In the genomic region with DNA sequence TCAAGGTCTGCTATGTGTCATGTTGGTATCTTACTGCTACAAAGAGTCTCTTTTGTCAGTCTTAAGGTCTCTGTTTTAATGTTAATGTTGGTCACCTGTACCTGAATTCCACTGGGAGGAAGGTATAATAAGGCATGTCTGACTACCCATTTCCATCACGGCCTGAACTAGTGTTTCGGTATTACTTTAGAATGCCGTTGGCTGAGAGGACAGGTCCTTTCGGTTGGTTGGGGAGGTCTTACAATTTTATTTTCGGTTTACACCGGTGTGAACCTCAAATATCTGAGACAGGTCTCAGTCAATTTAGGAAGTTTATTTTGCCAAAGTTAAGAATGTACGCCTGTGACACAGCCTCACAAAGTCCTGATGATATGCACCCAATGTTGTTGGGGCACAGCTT, we compare ENCODE assay signal across 16 cellular contexts.
A peak's percentile ranks its signal among the peaks of the same experiment; 100 is the strongest.
DNase-seq lines count a peak whose midpoint lies in the region; ATAC-seq and TF ChIP-seq lines count a peak whose summit lies in the region.
"Had no signal": no experiment of that assay in that cellular context is flagged by ENCODE, and none has a peak within 500 bp of the region (broad histone marks: within the 10 kb centered on the region; RNA-seq: fewer than 3 reads in every experiment).

No MANE protein-coding gene starts in this region.

- H3K27me3 ChIP-seq in GM23338 (ENCODE audit: insufficient read depth) (no peaks in the 10 kb centered on the region), Loucy (ENCODE audit: insufficient read depth, low read length, poor library complexity, severe bottlenecking) (no peaks in the 10 kb centered on the region), hepatocyte (no peaks in the 10 kb centered on the region)
- H3K27me3 ChIP-seq: BLaER1 had no signal

- no peaks in the 10 kb centered on the region for H4K20me1 ChIP-seq in GM23338 (replicated peaks; ENCODE audit: insufficient read depth)
- H4K20me1 ChIP-seq in Loucy (ENCODE audit: insufficient read depth, low read length, poor library complexity, severe bottlenecking) = no peaks in the 10 kb centered on the region
- H4K20me1 ChIP-seq in hepatocyte (ENCODE audit: insufficient read depth, poor library complexity, severe bottlenecking) = no peaks in the 10 kb centered on the region
- H4K20me1 ChIP-seq: BLaER1 had no signal

- H2AFZ ChIP-seq in GM23338 (no peak overlapping the region), Loucy (ENCODE audit: low read length) (peak overlapping the region; percentile 55; the same call in 1 of the 2 replicates), hepatocyte (peak overlapping the region; percentile 22)

- no peak overlapping the region for H3K4me3 Mint-ChIP-seq in GM23338
- H3K4me3 Mint-ChIP-seq in activated naive CD4-positive, alpha-beta T cell treated with anti-CD3 and anti-CD28 coated beads, Interleukin-2, amount 10 ng/mL, durations not matched to agents 7 days and 5 days = no peak overlapping the region
- H3K4me3 Mint-ChIP-seq: CD4-positive, CD25-positive, alpha-beta regulatory T cell; HFFc6 had no signal

- peaks cover 10% of the 10 kb centered on the region for H3K4me1 ChIP-seq in GM23338 (ENCODE audit: insufficient read depth)
- no peaks in the 10 kb centered on the region for H3K4me1 ChIP-seq in Loucy (ENCODE audit: insufficient read depth, low read length, poor library complexity, severe bottlenecking)
- H3K4me1 ChIP-seq in hepatocyte (ENCODE audit: insufficient read depth) = no peaks in the 10 kb centered on the region
- H3K4me1 ChIP-seq: BLaER1 had no signal

- TF ChIP-seq CTCF in GM23338 (conservative IDR thresholded peaks at IDR 0.05; ENCODE audit: low read depth in 2 of 2) = no peak
- TF ChIP-seq CTCF in Loucy (conservative IDR thresholded peaks at IDR 0.05; ENCODE audit: low read length) = no peak
- no peak for TF ChIP-seq CTCF in hepatocyte (IDR thresholded peaks at IDR 0.05; ENCODE audit: poor library complexity)
- TF ChIP-seq CTCF in foreskin fibroblast (IDR thresholded peaks at IDR 0.05; ENCODE audit: low read depth, low read length) = no peak

- H3K9me3 ChIP-seq in Loucy (ENCODE audit: insufficient read depth, low read depth, low read length) (no peaks in the 10 kb centered on the region), hepatocyte (ENCODE audit: low read depth) (no peaks in the 10 kb centered on the region)
- H3K9me3 ChIP-seq: BLaER1 had no signal

- H3K27ac ChIP-seq in GM23338 (ENCODE audit: low read depth) (no peak overlapping the region), hepatocyte (peak overlapping the region; percentile 53)
- H3K27ac ChIP-seq: BLaER1 had no signal

- peaks cover 11% of the 10 kb centered on the region for H3K4me1 Mint-ChIP-seq in GM23338
- H3K4me1 Mint-ChIP-seq in activated naive CD4-positive, alpha-beta T cell treated with anti-CD3 and anti-CD28 coated beads, Interleukin-2, amount 10 ng/mL, durations not matched to agents 7 days and 5 days = no peaks in the 10 kb centered on the region

- H3F3A ChIP-seq in GM23338 (replicated peaks; ENCODE audit: low read depth) (no peaks in the 10 kb centered on the region), Loucy (ENCODE audit: low read depth) (no peaks in the 10 kb centered on the region)

- H3K27ac Mint-ChIP-seq in GM23338 = no peak overlapping the region
- no peak overlapping the region for H3K27ac Mint-ChIP-seq in activated naive CD4-positive, alpha-beta T cell treated with anti-CD3 and anti-CD28 coated beads, Interleukin-2, amount 10 ng/mL, durations not matched to agents 7 days and 5 days
- H3K27ac Mint-ChIP-seq: CD4-positive, CD25-positive, alpha-beta regulatory T cell; HFFc6 had no signal

- CTCF ChIA-PET in activated naive CD4-positive, alpha-beta T cell treated with anti-CD3 and anti-CD28 coated beads, Interleukin-2, amount 10 ng/mL, durations not matched to agents 7 days and 5 days (lab: Charles Lee) = no interaction called here

- H3K79me2 ChIP-seq in GM23338 (replicated peaks; ENCODE audit: insufficient read depth) = no peaks in the 10 kb centered on the region
- no peaks in the 10 kb centered on the region for H3K79me2 ChIP-seq in Loucy (ENCODE audit: insufficient read depth, low read length)
- H3K79me2 ChIP-seq in hepatocyte = no peaks in the 10 kb centered on the region

- H3K36me3 ChIP-seq in GM23338 (ENCODE audit: insufficient read depth) = no peaks in the 10 kb centered on the region
- no peaks in the 10 kb centered on the region for H3K36me3 ChIP-seq in Loucy (ENCODE audit: insufficient read depth, low read length)
- no peaks in the 10 kb centered on the region for H3K36me3 ChIP-seq in hepatocyte (replicated peaks; ENCODE audit: insufficient read depth, low read depth)
- H3K36me3 ChIP-seq: BLaER1 had no signal

- DNase-seq in GM23338 (ENCODE audit: low spot score) (peak; percentile 22), hepatocyte (ENCODE audit: low spot score) (no peak), putamen (ENCODE audit: low spot score) (no peak), NCI-H524 treated with DMSO at 0.1 percent for 48 hours (lab: John Stamatoyannopoulos, UW) (no peak), foreskin fibroblast (no peak)
- DNase-seq in activated naive CD4-positive, alpha-beta T cell treated with anti-CD3 and anti-CD28 coated beads, Interleukin-2, amount 10 ng/mL, durations not matched to agents 7 days and 5 days = no peak
- DNase-seq: Calu3; CD4-positive, CD25-positive, alpha-beta regulatory T cell; DMS 273 treated with DMSO at 0.1 percent for 48 hours; GOT3; HCEC 1CT; HFFc6; KBM-7 had no signal

- 65% methylated on average over 7 of the region's 7 CpGs for WGBS in hepatocyte (ENCODE audit: low lambda C conversion rate, missing lambda C conversion rate)

- H3K9ac ChIP-seq in Loucy (ENCODE audit: low read depth, low read length, poor library complexity, severe bottlenecking) = no peak overlapping the region
- H3K9ac ChIP-seq: BLaER1 had no signal

- H3K4me3 ChIP-seq in GM23338 = no peak overlapping the region
- H3K4me3 ChIP-seq in Loucy (ENCODE audit: low read length, poor library complexity, severe bottlenecking) = no peak overlapping the region
- no peak overlapping the region for H3K4me3 ChIP-seq in hepatocyte
- no peak overlapping the region for H3K4me3 ChIP-seq in foreskin fibroblast (ENCODE audit: low read depth in 1 of 2, low read length in 2 of 2)
- H3K4me3 ChIP-seq: BLaER1, GM12878 had no signal

- peaks cover 4% of the 10 kb centered on the region; the same call in 2 of the 3 replicates for H3K9me3 Mint-ChIP-seq in GM23338
- no peaks in the 10 kb centered on the region for H3K9me3 Mint-ChIP-seq in activated naive CD4-positive, alpha-beta T cell treated with anti-CD3 and anti-CD28 coated beads, Interleukin-2, amount 10 ng/mL, durations not matched to agents 7 days and 5 days
- H3K9me3 Mint-ChIP-seq: HFFc6 had no signal

- H3K9me2 ChIP-seq in GM23338 (ENCODE audit: insufficient read depth) (no peaks in the 10 kb centered on the region), Loucy (replicated peaks; ENCODE audit: low read depth, low read length) (no peaks in the 10 kb centered on the region), hepatocyte (replicated peaks; ENCODE audit: insufficient read depth) (no peaks in the 10 kb centered on the region)

- no peak; the same call in 2 of the 3 replicates for ATAC-seq in GM23338
- ATAC-seq: GM12878 had no signal

- peaks cover 9% of the 10 kb centered on the region for H3K27me3 Mint-ChIP-seq in GM23338 (ENCODE audit: insufficient read depth, low read depth, poor library complexity)
- no peaks in the 10 kb centered on the region for H3K27me3 Mint-ChIP-seq in activated naive CD4-positive, alpha-beta T cell treated with anti-CD3 and anti-CD28 coated beads, Interleukin-2, amount 10 ng/mL, durations not matched to agents 7 days and 5 days
- H3K27me3 Mint-ChIP-seq: CD4-positive, CD25-positive, alpha-beta regulatory T cell had no signal

- H3K36me3 Mint-ChIP-seq in GM23338 (ENCODE audit: low read depth) = no peaks in the 10 kb centered on the region
- no peaks in the 10 kb centered on the region for H3K36me3 Mint-ChIP-seq in activated naive CD4-positive, alpha-beta T cell treated with anti-CD3 and anti-CD28 coated beads, Interleukin-2, amount 10 ng/mL, durations not matched to agents 7 days and 5 days
- H3K36me3 Mint-ChIP-seq: CD4-positive, CD25-positive, alpha-beta regulatory T cell had no signal

- H3K4me2 ChIP-seq in GM23338 = no peak overlapping the region
- H3K4me2 ChIP-seq in Loucy (ENCODE audit: low read depth, low read length, poor library complexity, severe bottlenecking) = no peak overlapping the region
- H3K4me2 ChIP-seq in hepatocyte = no peak overlapping the region
- H3K4me2 ChIP-seq: BLaER1 had no signal

TF ChIP-seq in GM23338, 12 proteins besides CTCF, POLR2A, EP300 and RAD21 (continues in another document):
- TF ChIP-seq ZNF114 (CRISPR knock-in tag; IDR thresholded peaks at IDR 0.05) (no peak), CREB1 (CRISPR knock-in tag; IDR thresholded peaks at IDR 0.05; ENCODE audit: low read depth) (no peak)
- TF ChIP-seq, protein P1, sequence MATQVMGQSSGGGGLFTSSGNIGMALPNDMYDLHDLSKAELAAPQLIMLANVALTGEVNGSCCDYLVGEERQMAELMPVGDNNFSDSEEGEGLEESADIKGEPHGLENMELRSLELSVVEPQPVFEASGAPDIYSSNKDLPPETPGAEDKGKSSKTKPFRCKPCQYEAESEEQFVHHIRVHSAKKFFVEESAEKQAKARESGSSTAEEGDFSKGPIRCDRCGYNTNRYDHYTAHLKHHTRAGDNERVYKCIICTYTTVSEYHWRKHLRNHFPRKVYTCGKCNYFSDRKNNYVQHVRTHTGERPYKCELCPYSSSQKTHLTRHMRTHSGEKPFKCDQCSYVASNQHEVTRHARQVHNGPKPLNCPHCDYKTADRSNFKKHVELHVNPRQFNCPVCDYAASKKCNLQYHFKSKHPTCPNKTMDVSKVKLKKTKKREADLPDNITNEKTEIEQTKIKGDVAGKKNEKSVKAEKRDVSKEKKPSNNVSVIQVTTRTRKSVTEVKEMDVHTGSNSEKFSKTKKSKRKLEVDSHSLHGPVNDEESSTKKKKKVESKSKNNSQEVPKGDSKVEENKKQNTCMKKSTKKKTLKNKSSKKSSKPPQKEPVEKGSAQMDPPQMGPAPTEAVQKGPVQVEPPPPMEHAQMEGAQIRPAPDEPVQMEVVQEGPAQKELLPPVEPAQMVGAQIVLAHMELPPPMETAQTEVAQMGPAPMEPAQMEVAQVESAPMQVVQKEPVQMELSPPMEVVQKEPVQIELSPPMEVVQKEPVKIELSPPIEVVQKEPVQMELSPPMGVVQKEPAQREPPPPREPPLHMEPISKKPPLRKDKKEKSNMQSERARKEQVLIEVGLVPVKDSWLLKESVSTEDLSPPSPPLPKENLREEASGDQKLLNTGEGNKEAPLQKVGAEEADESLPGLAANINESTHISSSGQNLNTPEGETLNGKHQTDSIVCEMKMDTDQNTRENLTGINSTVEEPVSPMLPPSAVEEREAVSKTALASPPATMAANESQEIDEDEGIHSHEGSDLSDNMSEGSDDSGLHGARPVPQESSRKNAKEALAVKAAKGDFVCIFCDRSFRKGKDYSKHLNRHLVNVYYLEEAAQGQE (IDR thresholded peaks at IDR 0.05; ENCODE audit: unreplicated experiment) = no peak
